Comparison of ENCODE assay signal across 17 cellular contexts in genomic region chr10:112964482-112964881, GRCh38. TPM values are rescaled to one million over a fixed set of nuclear protein-coding genes. Genes with fewer than 3 reads are reported as not detected.
DNase-seq lines count a peak whose midpoint lies in the region; ATAC-seq and TF ChIP-seq lines count a peak whose summit lies in the region.
"Had no signal": no experiment of that assay in that cellular context is flagged by ENCODE, and none has a peak within 500 bp of the region (broad histone marks: within the 10 kb centered on the region; RNA-seq: fewer than 3 reads in every experiment).

No MANE protein-coding gene starts in this region.

- peak overlapping the region; percentile 41 for H3K4me2 ChIP-seq in GM23248 (ENCODE audit: unreplicated experiment)

- H3K27ac ChIP-seq in GM23248 (peak overlapping the region; percentile 69), Panc1 (ENCODE audit: low read length) (peak overlapping the region; percentile 94), esophagus squamous epithelium (peak overlapping the region in 2 of 4 donors; percentile 29 to 64)

- intact Hi-C loops in Panc1 (cut with micrococcal nuclease; ENCODE audit: unreplicated experiment): no loop called here
- intact Hi-C loops in esophagus squamous epithelium (cut with DNase I): no loop called here

- peaks cover 57% of the 10 kb centered on the region for H3F3A ChIP-seq in GM23248 (ENCODE audit: insufficient read depth)

- H3K36me3 ChIP-seq in GM23248 (ENCODE audit: low read depth): peaks cover 5% of the 10 kb centered on the region; the same call in 1 of the 2 replicates
- H3K36me3 ChIP-seq in Panc1 (ENCODE audit: control insufficient read depth, insufficient read depth, low read length): no peaks in the 10 kb centered on the region; the same call in 1 of the 2 replicates
- peaks cover 0 to 53% (median 3%) of the 10 kb centered on the region in 3 donors for H3K36me3 ChIP-seq in esophagus squamous epithelium

- TF ChIP-seq POLR2A in esophagus squamous epithelium (IDR thresholded peaks at IDR 0.05): no peak

- H3K9me2 ChIP-seq in GM23248 (ENCODE audit: insufficient read depth): no peaks in the 10 kb centered on the region

- H3K36me3 Mint-ChIP-seq in chondrocyte (ENCODE audit: low read depth): peaks cover 11% of the 10 kb centered on the region
- H3K36me3 Mint-ChIP-seq in progenitor cell of endocrine pancreas (ENCODE audit: insufficient read depth): peaks cover 42% of the 10 kb centered on the region
- H3K36me3 Mint-ChIP-seq: CD4-positive, alpha-beta memory T cell; IgD-negative memory B cell had no signal

- ATAC-seq in Panc1 (no peak), GM21576 (IDR thresholded peaks at IDR 0.05; ENCODE audit: unreplicated experiment) (no peak)

- H3K9me3 ChIP-seq in GM23248 (ENCODE audit: low read depth) (no peaks in the 10 kb centered on the region), Panc1 (ENCODE audit: control insufficient read depth, insufficient read depth, low read depth, low read length) (no peaks in the 10 kb centered on the region), esophagus squamous epithelium (no peaks in the 10 kb centered on the region)
- H3K9me3 ChIP-seq: BE2C had no signal

- H3K27ac Mint-ChIP-seq in chondrocyte (ENCODE audit: unreplicated experiment) (peak overlapping the region; percentile 68), progenitor cell of endocrine pancreas (peak overlapping the region; percentile 76)
- H3K27ac Mint-ChIP-seq: CD4-positive, alpha-beta memory T cell; IgD-negative memory B cell had no signal

- H3K4me1 Mint-ChIP-seq in chondrocyte (ENCODE audit: low read depth): peaks cover 68% of the 10 kb centered on the region
- peaks cover 60% of the 10 kb centered on the region for H3K4me1 Mint-ChIP-seq in progenitor cell of endocrine pancreas (ENCODE audit: low read depth)
- H3K4me1 Mint-ChIP-seq: IgD-negative memory B cell had no signal

- H3K27me3 Mint-ChIP-seq in chondrocyte (ENCODE audit: low read depth): no peaks in the 10 kb centered on the region
- no peaks in the 10 kb centered on the region for H3K27me3 Mint-ChIP-seq in progenitor cell of endocrine pancreas

- no peak overlapping the region for H2AFZ ChIP-seq in GM23248

- H3K4me1 ChIP-seq in GM23248 (ENCODE audit: insufficient read depth): peaks cover 57% of the 10 kb centered on the region
- peaks cover 80% of the 10 kb centered on the region for H3K4me1 ChIP-seq in Panc1 (ENCODE audit: control insufficient read depth, insufficient read depth, low read length)
- H3K4me1 ChIP-seq in esophagus squamous epithelium: peaks cover 0 to 41% (median 15%) of the 10 kb centered on the region in 3 donors

- CTCF ChIA-PET in Panc1 (lab: Charles Lee): no interaction called here

- POLR2A ChIA-PET in Panc1 (lab: Charles Lee): interaction anchor here (0.7 kb wide), 1 partner anchor 109 kb away, joined by 6 read pairs; no protein-coding TSS in a partner anchor

- H3K4me3 ChIP-seq in GM23248 (0 out of 2 replicates have a peak overlapping the region, but pooled peaks have one; percentile 20), Panc1 (ENCODE audit: low read depth in 2 of 2, low read length in 2 of 2) (no peak overlapping the region), esophagus squamous epithelium (no peak overlapping the region)

- in situ Hi-C loops in GM23248 (cut with MboI): loop anchor here (25.0 kb wide), 1 partner anchor 423 kb away; no protein-coding TSS in a partner anchor
- in situ Hi-C loops in Panc1 (cut with HindIII; ENCODE audit: low pct_unique_long_range_greater_than_20kb, low sequenced_read_pairs): no loop called here

- BruUV-seq in Panc1 (replicated peaks; lab: Mats Ljungman, UMichigan): no TSS peak

- DNase-seq in GM23248: no peak
- DNase-seq in Panc1 (ENCODE audit: low read depth, low spot score): no peak
- DNase-seq in chondrocyte (ENCODE audit: low spot score): no peak
- DNase-seq in progenitor cell of endocrine pancreas (ENCODE audit: low spot score, unreplicated experiment): no peak
- DNase-seq in stimulated activated CD4-positive, alpha-beta T cell treated with anti-CD3 and anti-CD28 coated beads, Interleukin-15, amount 100 ng/mL, for 24 hours: no peak
- DNase-seq in stimulated activated CD4-positive, alpha-beta T cell treated with anti-CD3 and anti-CD28 coated beads, Interleukin-4, amount 100 ng/mL, for 24 hours: no peak
- DNase-seq in esophagus squamous epithelium (lab: John Stamatoyannopoulos, UW): no peak
- DNase-seq: CD4-positive, alpha-beta memory T cell; DMS79 treated with DMSO at 0.1 percent for 48 hours; H7; NCI-H1417 treated with DMSO at 0.1 percent for 48 hours; NCI-H2029; NCI-H510A; SIG-M5 had no signal

- H3K79me2 ChIP-seq in GM23248 (ENCODE audit: insufficient read depth): peaks cover 99% of the 10 kb centered on the region

- TF ChIP-seq CTCF in Panc1 (IDR thresholded peaks at IDR 0.05) (no peak), chondrocyte (IDR thresholded peaks at IDR 0.05) (no peak), progenitor cell of endocrine pancreas (IDR thresholded peaks at IDR 0.05; ENCODE audit: unreplicated experiment) (no peak), esophagus squamous epithelium (IDR thresholded peaks at IDR 0.05) (no peak)

- H4K20me1 ChIP-seq in GM23248 (ENCODE audit: insufficient read depth): no peaks in the 10 kb centered on the region; the same call in 1 of the 2 replicates

- no peaks in the 10 kb centered on the region for H3K27me3 ChIP-seq in GM23248 (replicated peaks; ENCODE audit: insufficient read depth)
- no peaks in the 10 kb centered on the region for H3K27me3 ChIP-seq in Panc1 (ENCODE audit: control insufficient read depth, insufficient read depth, low read length)
- no peaks in the 10 kb centered on the region for H3K27me3 ChIP-seq in esophagus squamous epithelium
- H3K27me3 ChIP-seq: BE2C had no signal

- H3K9ac ChIP-seq in GM23248: no peak overlapping the region

- 94% methylated on average over 6 of the region's 6 CpGs for WGBS in GM23248 (ENCODE audit: low coverage in 1 of 2, low lambda C conversion rate in 2 of 2, missing lambda C conversion rate in 2 of 2), 2 experiments
- WGBS in esophagus squamous epithelium, 2 donors: 92 to 93% methylated on average over 6 of the region's 6 CpGs

- H3K9me3 Mint-ChIP-seq in chondrocyte (ENCODE audit: low read depth): no peaks in the 10 kb centered on the region
- peaks cover 4% of the 10 kb centered on the region for H3K9me3 Mint-ChIP-seq in progenitor cell of endocrine pancreas (ENCODE audit: low read depth)
- H3K9me3 Mint-ChIP-seq: CD4-positive, alpha-beta memory T cell had no signal

- H3K4me3 Mint-ChIP-seq in chondrocyte (ENCODE audit: unreplicated experiment) (no peak overlapping the region), progenitor cell of endocrine pancreas (ENCODE audit: low read depth) (no peak overlapping the region)
- H3K4me3 Mint-ChIP-seq: CD4-positive, alpha-beta memory T cell; IgD-negative memory B cell had no signal

RNA-seq across cellular contexts. Expression of gene TCF7L2, which starts 14.4 kb away (rescaled TPM):
- 4.2 and 6.2 TPM in 2 replicates for total RNA-seq in GM23248 (2014; rRNA removed; shearing (Covaris generic))
- 18.2 and 19.3 TPM in 2 replicates for polyA plus RNA-seq in GM23248 (2016; fragmentation: Nextera tagmentation; extraction: Ambion mirVana)
- total RNA-seq in Panc1 (2021; ENCODE audit: unreplicated experiment) (45.2 TPM), chondrocyte (30.9 to 42.3 TPM (median 34.4 TPM) in 3 replicates), progenitor cell of endocrine pancreas (103 and 109 TPM in 2 replicates), esophagus squamous epithelium (10 to 100 TPM in 1 of 4 donors, 1 to 10 TPM in 3; 4.0 to 13.2 (median 6.4) TPM)
- 78.7 TPM for polyA plus RNA-seq in Panc1 (2012; ENCODE audit: insufficient read length)
